Comparison of ENCODE assay signal across 8 cellular contexts in genomic region chr1:201713093-201713810, GRCh38.
DNase-seq lines count a peak whose midpoint lies in the region; ATAC-seq and TF ChIP-seq lines count a peak whose summit lies in the region.

No MANE protein-coding gene starts in this region.

- peak overlapping the region; percentile 96 for H3K27ac ChIP-seq in stomach smooth muscle (ENCODE audit: low read length)

- TF ChIP-seq CTCF in MCF 10A (IDR thresholded peaks at IDR 0.05; ENCODE audit: unreplicated experiment), result no peak

- no TSS peak for BruUV-seq in MCF 10A (replicated peaks; lab: Mats Ljungman, UMichigan)

- in situ Hi-C loops in ACHN (cut with HindIII; ENCODE audit: low pct_ligation_motif_present, low pct_unique_long_range_greater_than_20kb, low sequenced_read_pairs), result no loop called here

- H3K4me3 ChIP-seq in MG63, result no peak overlapping the region
- no peak overlapping the region for H3K4me3 ChIP-seq in stomach smooth muscle (ENCODE audit: low read length in 2 of 2)

- H3K27me3 Mint-ChIP-seq in MCF 10A (ENCODE audit: insufficient read depth, unreplicated experiment), result no peaks in the 10 kb centered on the region

- POLR2A ChIA-PET in MCF 10A (lab: Yijun Ruan, JAX), result interaction anchor here (0.5 to 10.5 kb wide), 31 partner anchors 9 to 629 kb away, joined by 3 to 168 read pairs (median 5); partner anchors contain the start of genes IPO9, NAV1 and UBE2T

- ATAC-seq in HG02588 (IDR thresholded peaks at IDR 0.05; ENCODE audit: unreplicated experiment), result no peak

- H3K27me3 ChIP-seq in MG63 (no peaks in the 10 kb centered on the region), stomach smooth muscle (ENCODE audit: control insufficient read depth in 1 of 2, insufficient read depth in 2 of 2, low read length in 2 of 2) (no peaks in the 10 kb centered on the region)

- H3K4me3 Mint-ChIP-seq in MCF 10A (ENCODE audit: unreplicated experiment), result peak overlapping the region; percentile 59

- no peaks in the 10 kb centered on the region for H3K36me3 Mint-ChIP-seq in MCF 10A (ENCODE audit: insufficient read depth, unreplicated experiment)

- H3K9me3 ChIP-seq in MG63, result no peaks in the 10 kb centered on the region
- no peaks in the 10 kb centered on the region for H3K9me3 ChIP-seq in stomach smooth muscle (ENCODE audit: control insufficient read depth in 2 of 2, low read length in 2 of 2)

- DNase-seq in ACHN (peak; percentile 99), MG63 (peak; percentile 99), MCF 10A (ENCODE audit: unreplicated experiment) (peak; percentile 100), kidney glomerular epithelial cell (lab: John Stamatoyannopoulos, UW) (peak; percentile 96), NCI-H1436 (lab: John Stamatoyannopoulos, UW) (no peak), T-helper 1 cell (no peak)

- H3K9ac ChIP-seq in stomach smooth muscle (ENCODE audit: low read length in 2 of 2), result peak overlapping the region; percentile 25 to 55

- CTCF ChIA-PET in MCF 10A (lab: Yijun Ruan, JAX), result interaction anchor here (0.6 to 26.0 kb wide), 16 partner anchors 8 to 259 kb away, joined by 3 to 1744 read pairs (median 6); partner anchors contain the start of gene NAV1

- H3K9me3 Mint-ChIP-seq in MCF 10A (ENCODE audit: unreplicated experiment), result no peaks in the 10 kb centered on the region

- H3K4me1 Mint-ChIP-seq in MCF 10A (ENCODE audit: insufficient read depth, unreplicated experiment), result peaks cover 54% of the 10 kb centered on the region

- H3K36me3 ChIP-seq in MG63, result peaks cover 63% of the 10 kb centered on the region
- peaks cover 0 to under 1% of the 10 kb centered on the region in 2 donors for H3K36me3 ChIP-seq in stomach smooth muscle (ENCODE audit: control insufficient read depth in 2 of 2, insufficient read depth in 2 of 2, low read length in 2 of 2)

- peaks cover 82% of the 10 kb centered on the region for H3K4me1 ChIP-seq in stomach smooth muscle (ENCODE audit: control insufficient read depth, insufficient read depth, low read length)

- peak overlapping the region; percentile 98 for H3K27ac Mint-ChIP-seq in MCF 10A (ENCODE audit: low read depth, unreplicated experiment)

- intact Hi-C loops in MCF 10A (cut with micrococcal nuclease), result loop anchor here (1.0 to 10.0 kb wide), 3 partner anchors 39 to 172 kb away; partner anchors contain the start of gene SHISA4

Comparison
In these comparisons a context has a peak if more than half of its experiments do, and no peak if none do; other contexts are left out.
1. DNase-seq: peak in ACHN (single experiment), MG63 (single experiment), MCF 10A (single experiment) and kidney glomerular epithelial cell (single experiment); none in NCI-H1436 (single experiment) and T-helper 1 cell (0 of 5).